ENCODE assay signal across 8 cellular contexts in the genomic region with DNA sequence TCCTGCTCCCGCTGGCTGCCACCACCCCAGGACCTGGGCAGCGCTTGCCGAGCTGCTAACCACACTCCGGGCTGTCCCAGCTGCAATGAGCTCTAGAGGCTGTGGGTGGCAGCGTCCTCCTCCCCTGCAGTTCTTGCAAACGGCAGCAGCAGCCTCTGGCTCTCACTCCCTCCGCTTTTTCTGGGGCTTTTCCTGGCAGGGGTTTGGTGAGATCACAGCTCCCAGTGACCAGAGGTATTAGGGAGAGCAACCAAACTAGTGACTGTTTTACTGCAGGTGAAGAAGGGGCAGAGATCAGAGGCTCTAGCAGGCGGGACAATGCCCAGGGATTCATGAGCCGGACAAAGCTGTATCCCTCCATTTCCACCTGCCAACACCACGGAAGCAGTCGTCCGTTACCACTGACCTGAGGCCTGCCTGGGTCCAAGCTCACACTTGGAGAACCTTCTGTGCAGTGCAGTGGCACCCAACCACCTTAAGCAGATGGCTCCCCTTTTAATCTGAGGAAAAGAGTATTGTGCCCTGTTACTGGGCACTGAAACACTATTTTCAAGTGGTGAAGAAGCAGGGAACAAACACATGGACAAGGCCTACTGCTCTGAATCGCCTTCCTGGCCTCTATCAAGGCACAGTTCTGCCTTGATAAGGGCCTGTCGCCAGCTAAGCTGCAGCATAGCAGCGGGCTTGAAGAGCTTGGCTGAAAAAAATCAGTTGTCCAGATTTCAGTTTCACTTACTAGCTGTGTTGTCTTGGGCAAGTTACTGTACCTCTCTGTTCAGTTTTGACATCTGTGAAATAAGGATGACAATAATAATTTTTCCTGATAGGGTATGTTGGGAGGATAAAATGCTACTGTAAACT. TPM values are rescaled to one million over a fixed set of nuclear protein-coding genes. Genes with fewer than 3 reads are reported as not detected.
A peak's percentile ranks its signal among the peaks of the same experiment; 100 is the strongest.
DNase-seq lines count a peak whose midpoint lies in the region; ATAC-seq and TF ChIP-seq lines count a peak whose summit lies in the region.

A gene (minus strand): TSS at position 87 of the 861 bp plus-strand sequence. CDS start 95 bp downstream, outside the sequence.

- H3K27me3 ChIP-seq in prostate gland (replicated peaks; ENCODE audit: insufficient read depth) (no peaks in the 10 kb centered on the region), uterus (no peaks in the 10 kb centered on the region)

- no peaks in the 10 kb centered on the region for H3K27me3 Mint-ChIP-seq in activated naive CD8-positive, alpha-beta T cell treated with anti-CD3 and anti-CD28 coated beads, Interleukin-2, amount 50 U/mL, for 24 hours

- in situ Hi-C loops in G401 (cut with HindIII; ENCODE audit: low sequenced_read_pairs): no loop called here

- WGBS in prostate gland: 27% methylated on average over 15 of the region's 15 CpGs

- H3K36me3 Mint-ChIP-seq in activated naive CD8-positive, alpha-beta T cell treated with anti-CD3 and anti-CD28 coated beads, Interleukin-2, amount 50 U/mL, for 24 hours (ENCODE audit: low read depth): peaks cover 25% of the 10 kb centered on the region

- H3K9me3 ChIP-seq in prostate gland: no peaks in the 10 kb centered on the region
- H3K9me3 ChIP-seq in uterus: no peaks in the 10 kb centered on the region

- no peaks in the 10 kb centered on the region for H3K9me3 Mint-ChIP-seq in activated naive CD8-positive, alpha-beta T cell treated with anti-CD3 and anti-CD28 coated beads, Interleukin-2, amount 50 U/mL, for 24 hours

- no peaks in the 10 kb centered on the region for H3K4me1 ChIP-seq in prostate gland (replicated peaks)
- H3K4me1 ChIP-seq in uterus: no peaks in the 10 kb centered on the region

- peak in 3 of 4 experiments; percentile 16 to 61 (median 33) for TF ChIP-seq CTCF in prostate gland (IDR thresholded peaks at IDR 0.05)
- peak in 3 of 4 experiments; percentile 32 to 45 (median 44) for TF ChIP-seq CTCF in uterus (IDR thresholded peaks at IDR 0.05)

- peak; percentile 63 for DNase-seq in G401 (ENCODE audit: low spot score)
- DNase-seq in H4 (ENCODE audit: low spot score): peak; percentile 68
- peak; percentile 69 for DNase-seq in M059J (ENCODE audit: low read depth)
- peak; percentile 37 to 87 (median 60) for DNase-seq in T-helper 1 cell
- DNase-seq in activated naive CD8-positive, alpha-beta T cell treated with anti-CD3 and anti-CD28 coated beads, Interleukin-2, amount 50 U/mL, for 24 hours: peak; percentile 77
- peak; percentile 84 for DNase-seq in left ventricle myocardium superior
- peak; percentile 55 for DNase-seq in prostate gland (ENCODE audit: low spot score)
- peak; percentile 22 to 41 for DNase-seq in uterus

- peaks cover 74% of the 10 kb centered on the region for H3K4me1 Mint-ChIP-seq in activated naive CD8-positive, alpha-beta T cell treated with anti-CD3 and anti-CD28 coated beads, Interleukin-2, amount 50 U/mL, for 24 hours

- peak within 1 kb of the TSS; percentile 96 for H3K27ac Mint-ChIP-seq in activated naive CD8-positive, alpha-beta T cell treated with anti-CD3 and anti-CD28 coated beads, Interleukin-2, amount 50 U/mL, for 24 hours

- peak within 1 kb of the TSS; percentile 90 for H3K4me3 Mint-ChIP-seq in activated naive CD8-positive, alpha-beta T cell treated with anti-CD3 and anti-CD28 coated beads, Interleukin-2, amount 50 U/mL, for 24 hours

- TF ChIP-seq POLR2A in prostate gland (IDR thresholded peaks at IDR 0.05) (no peak), uterus (IDR thresholded peaks at IDR 0.05) (no peak)

- intact Hi-C loops in left ventricle myocardium superior (cut with micrococcal nuclease) (no loop called here), prostate gland (cut with DNase I) (no loop called here), uterus (cut with DNase I; ENCODE audit: low total_unique reads) (no loop called here)

- no peaks in the 10 kb centered on the region for H3K36me3 ChIP-seq in prostate gland
- no peaks in the 10 kb centered on the region for H3K36me3 ChIP-seq in uterus

- no peak within 1 kb of the TSS for H3K4me3 ChIP-seq in prostate gland
- H3K4me3 ChIP-seq in uterus: no peak within 1 kb of the TSS

- peak; percentile 89 for ATAC-seq in activated naive CD8-positive, alpha-beta T cell treated with anti-CD3 and anti-CD28 coated beads, Interleukin-2, amount 50 U/mL, for 24 hours
- ATAC-seq in left ventricle myocardium superior: peak; percentile 99

- H3K27ac ChIP-seq in prostate gland: no peak within 1 kb of the TSS
- no peak within 1 kb of the TSS for H3K27ac ChIP-seq in uterus

RNA-seq across cellular contexts. Expression of the gene that starts here (rescaled TPM):
- total RNA-seq in G401 (2014; rRNA removed; shearing (Covaris generic)): 0.06 and 0.10 TPM in 2 replicates
- total RNA-seq in H4 (2014; rRNA removed; shearing (Covaris generic)): not detected in 2 replicates
- total RNA-seq in M059J (2014; rRNA removed; shearing (Covaris generic)): not detected in 2 replicates
- total RNA-seq in left ventricle myocardium superior: 11.8 TPM
- 1 to 10 TPM; 1.1 to 8.4 TPM for total RNA-seq in prostate gland
- total RNA-seq in uterus: 1 to 10 TPM in 1 of 4 donors, under 1 TPM in 2, not detected in 1; under 0.01 to 1.3 (median 0.43) TPM

Comparison
In these comparisons a context has a peak if more than half of its experiments do, and no peak if none do; other contexts are left out.
1. Peak in DNase-seq in G401; RNA of the gene not detected or under 1 TPM.
2. Peak in DNase-seq in H4; RNA of the gene not detected or under 1 TPM.
3. Peak in DNase-seq in M059J; RNA of the gene not detected or under 1 TPM.
4. DNase-seq: peak in every context shown above with its lines; median percentile 84 in left ventricle myocardium superior; 77 in activated naive CD8-positive, alpha-beta T cell treated with anti-CD3 and anti-CD28 coated beads, Interleukin-2, amount 50 U/mL, for 24 hours; 69 in M059J; 68 in H4; 63 in G401; 60 in T-helper 1 cell; 55 in prostate gland; 32 in uterus.